Comparison of ENCODE assay signal across 21 cellular contexts in the genomic region with DNA sequence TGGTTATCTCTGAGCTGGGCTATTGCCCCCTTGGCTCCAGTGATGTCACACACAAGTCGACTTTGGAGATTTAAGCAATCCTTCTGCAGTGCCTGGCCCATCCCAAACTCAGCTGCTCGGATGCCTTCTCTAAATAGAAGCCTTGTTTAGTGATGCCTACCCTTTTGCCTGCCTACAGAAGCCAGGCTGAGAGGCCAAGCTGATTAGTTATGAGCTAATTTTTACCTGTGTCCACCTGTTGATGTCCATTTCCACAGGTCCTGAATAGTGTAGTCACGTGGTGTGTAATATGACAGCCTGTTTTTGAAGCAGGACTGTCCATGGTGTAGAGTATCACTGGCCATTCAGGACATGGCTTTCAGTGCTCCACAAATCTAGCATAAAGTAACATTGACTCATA. TPM values are rescaled to one million over a fixed set of nuclear protein-coding genes. Genes with fewer than 3 reads are reported as not detected.
"Had no signal": no experiment of that assay in that cellular context is flagged by ENCODE, and none has a peak within 500 bp of the region (broad histone marks: within the 10 kb centered on the region; RNA-seq: fewer than 3 reads in every experiment).

No MANE protein-coding gene starts in this region.

- DNase-seq: colonic mucosa; effector CD4-positive, alpha-beta T cell; heart right ventricle; hypothalamus; kidney glomerular epithelial cell; mammary epithelial cell; natural killer cell; ovary; right cardiac atrium; stimulated activated CD4-positive, alpha-beta T cell treated with anti-CD3 and anti-CD28 coated beads, Interleukin-2, amount 100 ng/mL, for 24 hours; stimulated activated CD4-positive, alpha-beta T cell treated with anti-CD3 and anti-CD28 coated beads, Interleukin-4, amount 100 ng/mL, for 4 hours; stimulated activated naive B cell treated with anti-CD40 and anti-IgM and Interleukin-4, amounts not matched to agents 10 μg/mL and 1 μg/mL and 100 μg/mL, for 72 hours; stomach; substantia nigra; transverse colon had no signal

- H3K27ac ChIP-seq: colonic mucosa, heart right ventricle, ovary, stomach, thoracic aorta, transverse colon had no signal

- ATAC-seq: esophagus mucosa; heart right ventricle; natural killer cell; right cardiac atrium; stimulated activated naive B cell treated with anti-CD40 and anti-IgM and Interleukin-4, amounts not matched to agents 10 μg/mL and 1 μg/mL and 100 μg/mL, for 72 hours had no signal

- H3K4me1 ChIP-seq: colonic mucosa, transverse colon had no signal

- H3K27me3 ChIP-seq: colonic mucosa, heart right ventricle, ovary, stomach, transverse colon had no signal

- H3K9me3 ChIP-seq: colonic mucosa, heart right ventricle, ovary, stomach, thoracic aorta, transverse colon had no signal

- H3K36me3 ChIP-seq: colonic mucosa, heart right ventricle, ovary, stomach, thoracic aorta, transverse colon had no signal

- H3K4me3 ChIP-seq: colonic mucosa, heart right ventricle, ovary, stomach, thoracic aorta, transverse colon had no signal

- FAIRE-seq: frontal cortex, islet of Langerhans had no signal

RNA-seq across cellular contexts. Expression of gene SSUH2, which starts 45.5 kb away (rescaled TPM):
- total RNA-seq: fibroblast of lung, mononuclear cell, natural killer cell had no signal
